ENCODE assay signal across 10 cellular contexts in the genomic region with DNA sequence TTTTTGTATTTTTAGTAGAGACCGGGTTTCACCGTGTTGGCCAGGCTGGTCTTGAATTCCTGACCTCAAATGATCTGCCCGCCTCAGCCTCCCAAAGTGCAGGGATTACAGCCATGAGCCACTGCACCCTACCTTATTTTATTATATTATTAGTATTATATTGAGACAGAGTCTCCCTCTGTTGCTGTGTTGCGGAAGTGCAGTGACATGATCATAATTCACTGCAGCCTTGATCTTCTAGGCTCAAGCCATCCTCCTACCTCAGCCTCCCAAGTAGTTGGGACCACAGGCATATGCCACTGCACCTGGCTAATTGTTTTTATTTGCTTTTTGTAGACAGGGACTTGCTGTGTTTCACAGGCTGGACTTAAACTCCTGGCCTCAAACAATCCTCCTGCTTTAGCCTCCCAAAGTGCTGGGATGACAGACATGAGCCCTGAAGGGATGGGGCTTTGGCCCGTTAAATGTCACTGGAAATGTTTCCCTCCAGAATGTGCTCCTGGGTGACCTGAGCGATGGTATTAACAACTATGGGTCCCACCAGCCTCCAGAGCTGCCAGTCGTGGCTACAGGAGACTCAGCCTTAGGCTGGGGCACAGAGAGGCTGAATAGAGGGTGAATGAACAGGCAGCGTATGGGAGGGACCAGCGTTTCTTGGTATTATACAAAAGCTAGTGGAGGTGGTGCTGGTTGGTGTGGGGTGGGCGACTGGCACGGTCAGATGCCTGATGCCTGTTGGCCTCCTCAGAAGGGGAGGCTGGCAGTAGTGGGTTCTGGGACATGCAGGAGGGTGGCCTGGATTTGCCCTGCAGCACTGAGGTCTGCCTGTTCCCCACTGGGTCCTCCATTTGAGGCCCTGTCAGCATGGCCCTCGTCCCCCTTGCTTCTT. TPM values are rescaled to one million over a fixed set of nuclear protein-coding genes. Genes with fewer than 3 reads are reported as not detected.
DNase-seq lines count a peak whose midpoint lies in the region; FAIRE-seq and TF ChIP-seq lines count a peak whose summit lies in the region.
"Had no signal": no experiment of that assay in that cellular context is flagged by ENCODE, and none has a peak within 500 bp of the region (broad histone marks: within the 10 kb centered on the region; RNA-seq: fewer than 3 reads in every experiment).

No MANE protein-coding gene starts in this region.

- H3K9ac ChIP-seq in H9 (ENCODE audit: extremely low read depth, insufficient read length, low read length) = no peak overlapping the region
- no peak overlapping the region for H3K9ac ChIP-seq in astrocyte (ENCODE audit: low read length)
- no peak overlapping the region for H3K9ac ChIP-seq in liver (ENCODE audit: low read depth in 1 of 2, low read length in 2 of 2)
- no peak overlapping the region for H3K9ac ChIP-seq in mesendoderm (ENCODE audit: low read length)

- H3K4me1 ChIP-seq in H9 (ENCODE audit: insufficient read depth, low read length) (no peaks in the 10 kb centered on the region), astrocyte (ENCODE audit: insufficient read depth, low read length) (no peaks in the 10 kb centered on the region), liver (ENCODE audit: control insufficient read depth in 4 of 4, insufficient read depth in 4 of 4, low read length in 3 of 4) (peaks cover 6 to 20% (median 12%) of the 10 kb centered on the region in 4 donors), mesendoderm (ENCODE audit: control insufficient read depth, low read depth, low read length) (no peaks in the 10 kb centered on the region)
- H3K4me1 ChIP-seq in effector memory CD4-positive, alpha-beta T cell (ENCODE audit: control insufficient read depth, insufficient read depth, low read length, poor library complexity, severe bottlenecking) = peaks cover 14% of the 10 kb centered on the region

- no peak overlapping the region for H2BK12ac ChIP-seq in H9 (ENCODE audit: insufficient read length, low read depth, low read length)

- no peak overlapping the region for H2AFZ ChIP-seq in H9 (ENCODE audit: low read length)
- no peak overlapping the region for H2AFZ ChIP-seq in astrocyte (ENCODE audit: low read depth, low read length)

- H3K9me3 ChIP-seq in H9 (ENCODE audit: control insufficient read depth, low read depth, low read length) (no peaks in the 10 kb centered on the region), astrocyte (ENCODE audit: insufficient read depth, low read depth, low read length) (no peaks in the 10 kb centered on the region), liver (ENCODE audit: control insufficient read depth in 4 of 4, low read length in 3 of 4) (no peaks in the 10 kb centered on the region)
- H3K9me3 ChIP-seq in effector memory CD4-positive, alpha-beta T cell (ENCODE audit: control insufficient read depth, low read length) = no peaks in the 10 kb centered on the region
- H3K9me3 ChIP-seq: thoracic aorta had no signal

- H3K4me3 Mint-ChIP-seq in H9 = no peak overlapping the region
- H3K4me3 Mint-ChIP-seq in astrocyte (ENCODE audit: unreplicated experiment) = no peak overlapping the region
- H3K4me3 Mint-ChIP-seq: immature natural killer cell had no signal

- FAIRE-seq in astrocyte (lab: Jason Lieb, UNC) (no peak), frontal cortex (lab: Jason Lieb, UNC) (no peak)

- peak; percentile 47 for TF ChIP-seq RAD21 in liver (IDR thresholded peaks at IDR 0.05)

- H2AK5ac ChIP-seq in H9 (ENCODE audit: insufficient read length, low read length) (no peak overlapping the region), mesendoderm (ENCODE audit: low read length) (no peak overlapping the region)

- H2BK5ac ChIP-seq in H9 (ENCODE audit: insufficient read length, low read length) (no peak overlapping the region), mesendoderm (ENCODE audit: low read length) (no peak overlapping the region)

- H2BK20ac ChIP-seq in H9 (ENCODE audit: low read depth, low read length, poor library complexity, severe bottlenecking) = no peak overlapping the region

- no peak overlapping the region for H4K8ac ChIP-seq in H9 (replicated peaks; ENCODE audit: insufficient read length, low read depth, low read length)
- H4K8ac ChIP-seq in mesendoderm (ENCODE audit: low read depth, low read length) = no peak overlapping the region

- H4K91ac ChIP-seq in H9 (ENCODE audit: insufficient read length, low read depth, low read length) = no peak overlapping the region

- H3K36me3 ChIP-seq in astrocyte (ENCODE audit: insufficient read depth, low read length) = no peaks in the 10 kb centered on the region
- H3K36me3 ChIP-seq in liver (ENCODE audit: control insufficient read depth in 4 of 4, insufficient read depth in 3 of 4, low read depth in 1 of 4, low read length in 3 of 4) = peaks cover 0 to 3% (median under 1%) of the 10 kb centered on the region in 4 donors
- no peaks in the 10 kb centered on the region for H3K36me3 ChIP-seq in mesendoderm (ENCODE audit: control insufficient read depth, insufficient read depth, low read length)
- H3K36me3 ChIP-seq in effector memory CD4-positive, alpha-beta T cell (ENCODE audit: control insufficient read depth, insufficient read depth, low read length) = peaks cover 3% of the 10 kb centered on the region

- DNase-seq in COLO668 (lab: John Stamatoyannopoulos, UW; ENCODE audit: unreplicated experiment) = peak; percentile 19
- DNase-seq in H9 = peak; percentile 15
- no peak for DNase-seq in astrocyte (ENCODE audit: low read depth)
- no peak for DNase-seq in frontal cortex (ENCODE audit: low spot score in 2 of 2)
- no peak for DNase-seq in anterior cingulate cortex (lab: John Stamatoyannopoulos, UW)
- no peak for DNase-seq in mesendoderm
- no peak for DNase-seq in effector memory CD4-positive, alpha-beta T cell
- DNase-seq: immature natural killer cell had no signal

- H3K4me3 ChIP-seq in astrocyte (ENCODE audit: insufficient read depth, low read depth, low read length) (no peak overlapping the region), liver (ENCODE audit: low read depth in 1 of 3, low read length in 3 of 3) (no peak overlapping the region), mesendoderm (ENCODE audit: low read length) (no peak overlapping the region)
- no peak overlapping the region for H3K4me3 ChIP-seq in effector memory CD4-positive, alpha-beta T cell (ENCODE audit: insufficient read depth, low read depth, low read length, poor library complexity, severe bottlenecking)
- H3K4me3 ChIP-seq: thoracic aorta had no signal

- no peaks in the 10 kb centered on the region for H3K23me2 ChIP-seq in H9 (ENCODE audit: insufficient read length, low read depth, low read length, poor library complexity, severe bottlenecking)

- H2BK120ac ChIP-seq in H9 (ENCODE audit: low read depth, low read length, poor library complexity, severe bottlenecking) = no peak overlapping the region
- H2BK120ac ChIP-seq in mesendoderm (ENCODE audit: low read depth, low read length) = no peak overlapping the region

- H3K36me3 Mint-ChIP-seq in H9 (ENCODE audit: insufficient read depth in 1 of 3, low read depth in 3 of 3) = no peaks in the 10 kb centered on the region; a peak in 1 of 7 replicates
- H3K36me3 Mint-ChIP-seq in astrocyte (ENCODE audit: low read depth, unreplicated experiment) = peaks cover 4% of the 10 kb centered on the region

- H3K23ac ChIP-seq in H9 (ENCODE audit: insufficient read length, low read depth, low read length) = no peak overlapping the region
- H3K23ac ChIP-seq in mesendoderm (ENCODE audit: low read length) = no peak overlapping the region

- no peaks in the 10 kb centered on the region for H4K20me1 ChIP-seq in H9 (ENCODE audit: control insufficient read depth, insufficient read depth, insufficient read length)
- H4K20me1 ChIP-seq in astrocyte (ENCODE audit: insufficient read depth, low read length) = peaks cover 73% of the 10 kb centered on the region

- H3K18ac ChIP-seq in H9 (ENCODE audit: insufficient read length, low read depth, low read length) = no peak overlapping the region
- no peak overlapping the region for H3K18ac ChIP-seq in mesendoderm (ENCODE audit: low read length)

- H3K14ac ChIP-seq in H9 (ENCODE audit: insufficient read depth, low read length) = no peak overlapping the region

- H3K27me3 ChIP-seq in H9 (ENCODE audit: insufficient read depth, low read length) (no peaks in the 10 kb centered on the region), astrocyte (ENCODE audit: insufficient read depth, low read length) (no peaks in the 10 kb centered on the region), liver (ENCODE audit: control insufficient read depth in 4 of 4, insufficient read depth in 4 of 4, low read length in 3 of 4) (no peaks in the 10 kb centered on the region), mesendoderm (ENCODE audit: insufficient read depth, low read length, poor library complexity) (no peaks in the 10 kb centered on the region)
- H3K27me3 ChIP-seq in effector memory CD4-positive, alpha-beta T cell (replicated peaks; ENCODE audit: control insufficient read depth, insufficient read depth, low read length, poor library complexity, severe bottlenecking) = no peaks in the 10 kb centered on the region

- H3K4ac ChIP-seq in H9 (ENCODE audit: low read depth, low read length) (no peak overlapping the region), mesendoderm (ENCODE audit: low read depth, low read length) (no peak overlapping the region)

- no CpG with 5 or more reads among the region's 12 CpGs for WGBS in H9 (ENCODE audit: extremely low coverage, insufficient read length, low lambda C conversion rate)
- WGBS in liver = 84% methylated on average over 12 of the region's 12 CpGs
- WGBS in mesendoderm (ENCODE audit: extremely low coverage, insufficient coverage, low lambda C conversion rate) = no CpG with 5 or more reads among the region's 12 CpGs

- no peaks in the 10 kb centered on the region for H3K79me1 ChIP-seq in H9 (ENCODE audit: insufficient read depth, low read depth, low read length, poor library complexity, severe bottlenecking)
- peaks cover 2% of the 10 kb centered on the region for H3K79me1 ChIP-seq in mesendoderm (ENCODE audit: low read length)

- H3K4me1 Mint-ChIP-seq in H9 (peaks cover 0 to 4% of the 10 kb centered on the region in 2 experiments; a peak in 1 of 4 replicates), astrocyte (ENCODE audit: low read depth, unreplicated experiment) (no peaks in the 10 kb centered on the region)

- peak overlapping the region in 1 of 3 experiments; percentile 52; a peak in 1 of 7 replicates for H3K27ac Mint-ChIP-seq in H9
- H3K27ac Mint-ChIP-seq in astrocyte (ENCODE audit: unreplicated experiment) = no peak overlapping the region

- H3K27ac ChIP-seq in H9 (ENCODE audit: insufficient read length, low read depth, low read length) (no peak overlapping the region), astrocyte (ENCODE audit: low read depth, low read length) (no peak overlapping the region), liver (ENCODE audit: low read depth in 1 of 2, low read length in 2 of 2) (no peak overlapping the region), mesendoderm (ENCODE audit: low read depth, low read length) (no peak overlapping the region)
- no peak overlapping the region for H3K27ac ChIP-seq in effector memory CD4-positive, alpha-beta T cell (ENCODE audit: insufficient read depth, low read length, poor library complexity, severe bottlenecking)

- no peak overlapping the region for H4K5ac ChIP-seq in H9 (ENCODE audit: insufficient read length, low read depth, low read length)
- no peak overlapping the region for H4K5ac ChIP-seq in mesendoderm (ENCODE audit: low read length)

- H3K9me3 Mint-ChIP-seq in H9 = no peaks in the 10 kb centered on the region
- no peaks in the 10 kb centered on the region for H3K9me3 Mint-ChIP-seq in astrocyte (ENCODE audit: unreplicated experiment)
- H3K9me3 Mint-ChIP-seq: immature natural killer cell had no signal

- TF ChIP-seq CTCF in H9 (conservative IDR thresholded peaks at IDR 0.05) = peak; percentile 45
- peak; percentile 17 for TF ChIP-seq CTCF in astrocyte (IDR thresholded peaks at IDR 0.05; ENCODE audit: insufficient read depth, low read depth, low read length)
- TF ChIP-seq CTCF in liver (IDR thresholded peaks at IDR 0.05; ENCODE audit: low read depth, low read length, missing input control) = peak; percentile 33

- H3K79me2 ChIP-seq in H9 (ENCODE audit: insufficient read depth, low read length) (no peaks in the 10 kb centered on the region), astrocyte (ENCODE audit: insufficient read depth, low read length) (peaks cover 34% of the 10 kb centered on the region), mesendoderm (ENCODE audit: control insufficient read depth, insufficient read depth, low read length) (no peaks in the 10 kb centered on the region)

- no peak overlapping the region for H3K4me2 ChIP-seq in H9 (ENCODE audit: insufficient read depth, insufficient read length, low read length)
- no peak overlapping the region for H3K4me2 ChIP-seq in astrocyte (ENCODE audit: low read length)
- H3K4me2 ChIP-seq in mesendoderm (ENCODE audit: low read length) = no peak overlapping the region

- no peak overlapping the region for H3T11ph ChIP-seq in H9 (ENCODE audit: low read length)

- H2BK15ac ChIP-seq in H9 (ENCODE audit: low read depth, low read length) (no peak overlapping the region), mesendoderm (replicated peaks; ENCODE audit: low read depth) (no peak overlapping the region)

- H3K27me3 Mint-ChIP-seq in H9 (ENCODE audit: low read depth) (no peaks in the 10 kb centered on the region; the same call in 1 of the 2 replicates), astrocyte (ENCODE audit: low read depth, unreplicated experiment) (no peaks in the 10 kb centered on the region)

- H3K56ac ChIP-seq in H9 (ENCODE audit: insufficient read length, low read depth, low read length) (no peak overlapping the region), mesendoderm (ENCODE audit: low read length) (no peak overlapping the region)

RNA-seq across cellular contexts. Expression of a gene that starts 7.3 kb away (rescaled TPM):
- total RNA-seq in H9 (2021) (14.6 and 22.9 TPM in 2 replicates), astrocyte (28.0 TPM in 2 replicates), liver (100 to 1,000 TPM in 1 of 2 donors, 10 to 100 TPM in 1; 20.5 to 153 TPM), frontal cortex (8.2 TPM)
- 10 to 100 TPM; 10.8 to 11.7 TPM for polyA plus RNA-seq in liver
- polyA plus RNA-seq in mesendoderm (2013, experiment 1 of 2) = 5.3 TPM
- polyA plus RNA-seq in mesendoderm (2013, experiment 2 of 2) = 4.2 TPM

RNA-seq across cellular contexts. Expression of a gene that starts 11.6 kb away (rescaled TPM):
- total RNA-seq in H9 (2021) = 40.7 and 41.1 TPM in 2 replicates
- total RNA-seq in astrocyte = 11.0 and 17.9 TPM in 2 replicates
- 10 to 100 TPM; 41.6 to 48.8 TPM for total RNA-seq in liver
- polyA plus RNA-seq in liver = 10 to 100 TPM in 1 of 2 donors, 1 to 10 TPM in 1; 3.8 to 10.6 TPM
- 52.6 TPM for total RNA-seq in frontal cortex
- 9.4 TPM for polyA plus RNA-seq in mesendoderm (2013, experiment 1 of 2)
- polyA plus RNA-seq in mesendoderm (2013, experiment 2 of 2) = 9.6 TPM

RNA-seq across cellular contexts. Expression of a gene that starts 51.8 kb away (rescaled TPM):
- total RNA-seq in H9 (2021) (71.2 and 74.5 TPM in 2 replicates), astrocyte (28.1 and 29.0 TPM in 2 replicates), liver (10 to 100 TPM; 22.6 to 27.1 TPM), frontal cortex (42.8 TPM)
- polyA plus RNA-seq in liver = 1 to 10 TPM; 7.9 to 9.0 TPM
- 26.3 TPM for polyA plus RNA-seq in mesendoderm (2013, experiment 1 of 2)
- 27.0 TPM for polyA plus RNA-seq in mesendoderm (2013, experiment 2 of 2)

Comparison
In these comparisons a context has a peak if more than half of its experiments do, and no peak if none do; other contexts are left out.
1. DNase-seq: peak in COLO668 (single experiment) and H9 (single experiment); none in astrocyte (single experiment), frontal cortex (0 of 2), anterior cingulate cortex (0 of 58), mesendoderm (single experiment) and effector memory CD4-positive, alpha-beta T cell (0 of 3).
2. Peak in every context shown above with its lines, with median percentiles within 50 percentile points of each other: CTCF ChIP-seq.